11 cellular contexts compared by ENCODE assay signal in genomic region chr7:94129443-94130140, GRCh38.
DNase-seq lines count a peak whose midpoint lies in the region; ATAC-seq and TF ChIP-seq lines count a peak whose summit lies in the region.
"Had no signal": no experiment of that assay in that cellular context is flagged by ENCODE, and none has a peak within 500 bp of the region (broad histone marks: within the 10 kb centered on the region; RNA-seq: fewer than 3 reads in every experiment).

No MANE protein-coding gene starts in this region.

- no peaks in the 10 kb centered on the region for H3K9me3 ChIP-seq in aorta (ENCODE audit: control insufficient read depth, low read length)
- H3K9me3 ChIP-seq: ovary, thoracic aorta had no signal

- H3K27ac Mint-ChIP-seq in mesothelial cell of epicardium: peak overlapping the region; percentile 44

- no peaks in the 10 kb centered on the region for H3K36me3 Mint-ChIP-seq in mesothelial cell of epicardium

- no peaks in the 10 kb centered on the region for H3K36me3 ChIP-seq in aorta (ENCODE audit: control insufficient read depth in 1 of 2, insufficient read depth in 2 of 2, low read length in 1 of 2)
- H3K36me3 ChIP-seq: ovary, thoracic aorta had no signal

- no peaks in the 10 kb centered on the region for H3K27me3 Mint-ChIP-seq in mesothelial cell of epicardium (ENCODE audit: low read depth)

- no peak overlapping the region for H3K4me3 ChIP-seq in aorta (ENCODE audit: low read length in 2 of 2)
- H3K4me3 ChIP-seq: ovary, thoracic aorta had no signal

- H3K4me1 ChIP-seq in aorta (ENCODE audit: control insufficient read depth in 1 of 2, insufficient read depth in 2 of 2, low read length in 2 of 2): no peaks in the 10 kb centered on the region

- no peaks in the 10 kb centered on the region for H3K9me3 Mint-ChIP-seq in mesothelial cell of epicardium

- ATAC-seq in aorta (ENCODE audit: low FRiP score): no peak

- H3K27ac ChIP-seq in aorta (ENCODE audit: low read depth in 1 of 2, low read length in 2 of 2): no peak overlapping the region
- H3K27ac ChIP-seq: thoracic aorta had no signal

- TF ChIP-seq CTCF in mesothelial cell of epicardium (IDR thresholded peaks at IDR 0.05; ENCODE audit: unreplicated experiment): no peak

- H3K4me3 Mint-ChIP-seq in mesothelial cell of epicardium: no peak overlapping the region

- H3K27me3 ChIP-seq in aorta (ENCODE audit: control insufficient read depth in 1 of 2, insufficient read depth in 2 of 2, low read length in 1 of 2): no peaks in the 10 kb centered on the region
- H3K27me3 ChIP-seq: ovary had no signal

- H3K4me1 Mint-ChIP-seq in mesothelial cell of epicardium: peaks cover 16% of the 10 kb centered on the region

- DNase-seq in COLO829 (ENCODE audit: low spot score) (peak; percentile 84), NCI-H226 (peak; percentile 83), dermis blood vessel endothelial cell (peak; percentile 60), mesothelial cell of epicardium (ENCODE audit: low spot score in 2 of 2, unreplicated experiment in 2 of 2) (no peak), Ammon's horn (ENCODE audit: low spot score) (no peak), SKM-1 (lab: John Stamatoyannopoulos, UW; ENCODE audit: unreplicated experiment) (no peak), aorta (no peak)
- DNase-seq in central memory CD4-positive, alpha-beta T cell: no peak
- DNase-seq: activated T-cell treated with anti-CD3 and anti-CD28 coated beads for 4 hours, ovary had no signal

- WGBS in aorta, 2 donors: 18 to 19% methylated on average over 1 of the region's 1 CpG

- intact Hi-C loops in aorta (cut with DNase I): no loop called here

Comparison
In these comparisons a context has a peak if more than half of its experiments do, and no peak if none do; other contexts are left out.
1. DNase-seq: peak in COLO829 (single experiment), NCI-H226 (single experiment) and dermis blood vessel endothelial cell (single experiment); none in mesothelial cell of epicardium (0 of 2), Ammon's horn (single experiment), SKM-1 (single experiment), aorta (0 of 2) and central memory CD4-positive, alpha-beta T cell (single experiment).